In the genomic region with DNA sequence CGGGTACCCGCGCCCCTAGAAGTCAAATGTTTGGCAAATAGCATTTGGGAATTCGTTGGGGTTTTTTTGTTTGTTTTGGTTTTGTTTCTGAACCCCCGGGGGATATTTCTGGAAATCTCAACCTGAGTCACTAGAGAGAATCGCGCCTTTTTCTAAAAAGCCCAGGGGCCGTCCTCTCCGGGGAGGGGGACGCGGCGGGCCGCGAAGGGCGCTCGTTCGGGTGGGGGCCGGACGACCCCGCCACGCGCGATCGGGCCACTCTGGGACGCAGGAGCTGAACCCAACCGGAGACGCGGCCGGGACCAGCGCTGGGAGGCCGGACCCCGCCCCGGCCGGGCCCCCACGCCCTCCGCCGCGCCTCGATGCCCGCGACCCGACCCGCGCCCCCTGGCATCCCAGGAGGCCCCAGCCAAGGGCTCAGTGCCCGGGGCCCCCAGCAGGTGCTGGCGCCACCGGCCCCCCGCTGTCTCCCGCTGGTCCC, we compare ENCODE assay signal across 8 cellular contexts. TPM values are rescaled to one million over a fixed set of nuclear protein-coding genes. Genes with fewer than 3 reads are reported as not detected.
A peak's percentile ranks its signal among the peaks of the same experiment; 100 is the strongest.
DNase-seq lines count a peak whose midpoint lies in the region; ATAC-seq, FAIRE-seq and TF ChIP-seq lines count a peak whose summit lies in the region.

No MANE protein-coding gene starts in this region.

- in situ Hi-C loops in ACHN (cut with HindIII; ENCODE audit: low pct_ligation_motif_present, low pct_unique_long_range_greater_than_20kb, low sequenced_read_pairs): no loop called here

- H3K36me3 ChIP-seq in Loucy (ENCODE audit: insufficient read depth, low read length): no peaks in the 10 kb centered on the region
- H3K36me3 ChIP-seq in mucosa of descending colon (ENCODE audit: low read depth): no peaks in the 10 kb centered on the region

- H3K27me3 ChIP-seq in Loucy (ENCODE audit: insufficient read depth, low read length, poor library complexity, severe bottlenecking): no peaks in the 10 kb centered on the region

- H3K9ac ChIP-seq in Loucy (ENCODE audit: low read depth, low read length, poor library complexity, severe bottlenecking): peak overlapping the region; percentile 67

- peaks cover 22% of the 10 kb centered on the region for H3K79me2 ChIP-seq in Loucy (ENCODE audit: insufficient read depth, low read length)

- TF ChIP-seq CTCF in Loucy (conservative IDR thresholded peaks at IDR 0.05; ENCODE audit: low read length): no peak
- TF ChIP-seq CTCF in mucosa of descending colon (IDR thresholded peaks at IDR 0.05): no peak

- H3K4me1 ChIP-seq in Loucy (ENCODE audit: insufficient read depth, low read length, poor library complexity, severe bottlenecking): peaks cover 41% of the 10 kb centered on the region
- peaks cover 20% of the 10 kb centered on the region for H3K4me1 ChIP-seq in mucosa of descending colon (ENCODE audit: low read depth)

- no peaks in the 10 kb centered on the region for H4K20me1 ChIP-seq in Loucy (ENCODE audit: insufficient read depth, low read length, poor library complexity, severe bottlenecking)

- peak; percentile 11 for DNase-seq in ACHN
- DNase-seq in mucosa of descending colon: peak in 1 of 3 donors; percentile 65
- no peak for DNase-seq in HUDEP-2 (lab: John Stamatoyannopoulos, UW; ENCODE audit: unreplicated experiment in 76 of 76)
- no peak for DNase-seq in frontal cortex (ENCODE audit: low spot score in 2 of 2)
- DNase-seq in HuH-7.5 (ENCODE audit: low spot score): no peak

- H3K9me3 ChIP-seq in Loucy (ENCODE audit: insufficient read depth, low read depth, low read length) (no peaks in the 10 kb centered on the region), mucosa of descending colon (no peaks in the 10 kb centered on the region)

- H3F3A ChIP-seq in Loucy (ENCODE audit: low read depth): no peaks in the 10 kb centered on the region

- H3K4me3 ChIP-seq in Loucy (ENCODE audit: low read length, poor library complexity, severe bottlenecking) (peak overlapping the region; percentile 78), mucosa of descending colon (peak overlapping the region; percentile 92)

- peak overlapping the region; percentile 75 for H3K4me2 ChIP-seq in Loucy (ENCODE audit: low read depth, low read length, poor library complexity, severe bottlenecking)

- FAIRE-seq in frontal cortex (lab: Jason Lieb, UNC): no peak

- no peak overlapping the region; the same call in 1 of the 2 replicates for H2AFZ ChIP-seq in Loucy (ENCODE audit: low read length)

- intact Hi-C loops in mucosa of descending colon (cut with DNase I, micrococcal nuclease): no loop called here

- H3K9me2 ChIP-seq in Loucy (replicated peaks; ENCODE audit: low read depth, low read length): no peaks in the 10 kb centered on the region

- peak overlapping the region; percentile 85 for H3K27ac ChIP-seq in cingulate gyrus (ENCODE audit: low read depth, low read length)

- peak; percentile 9 for ATAC-seq in GM19395 (IDR thresholded peaks at IDR 0.05; ENCODE audit: unreplicated experiment)
- ATAC-seq in mucosa of descending colon: peak; percentile 15

RNA-seq across cellular contexts. Expression of gene LITAF, which starts 0.3 kb away (rescaled TPM):
- total RNA-seq in mucosa of descending colon (100 to 1,000 TPM; 140 to 308 (median 246) TPM), frontal cortex (8.2 TPM)

Comparison
In these comparisons a context has a peak if more than half of its experiments do, and no peak if none do; other contexts are left out.
1. RNA of gene LITAF, which starts 0.3 kb away (total RNA-seq): 140 to 308 TPM in mucosa of descending colon; 8.2 TPM in frontal cortex (single experiment); every median in the first group is over 10 times any median in the second.